Comparison of ENCODE assay signal across 27 cellular contexts in genomic region chr2:28477645-28478044, GRCh38.
"Had no signal": no experiment of that assay in that cellular context is flagged by ENCODE, and none has a peak within 500 bp of the region (broad histone marks: within the 10 kb centered on the region; RNA-seq: fewer than 3 reads in every experiment).

No MANE protein-coding gene starts in this region.

- H3K4me3 ChIP-seq: colonic mucosa, gastrocnemius medialis, left lung, neural progenitor cell, prostate gland, right atrium auricular region, thoracic aorta, tibial nerve, upper lobe of left lung had no signal

- H3K36me3 ChIP-seq: colonic mucosa, gastrocnemius medialis, left lung, neural progenitor cell, prostate gland, right atrium auricular region, thoracic aorta, tibial nerve, upper lobe of left lung had no signal

- H3K27me3 Mint-ChIP-seq: dendritic cell treated with granulocyte-macrophage colony-stimulating factor and Interleukin-4, amounts not matched to agents 40 ng/mL and 50 ng/mL, for 4 days; stimulated activated naive CD8-positive, alpha-beta T cell treated with anti-CD3 and anti-CD28 coated beads, Interleukin-15, Interleukin-2, amounts not matched to agents 100 ng/mL and 50 ng/mL, for 24 hours had no signal

- H3K9me3 Mint-ChIP-seq: neural progenitor cell had no signal

- H3K4me3 Mint-ChIP-seq: dendritic cell treated with granulocyte-macrophage colony-stimulating factor and Interleukin-4, amounts not matched to agents 40 ng/mL and 50 ng/mL, for 4 days; endodermal cell; naive thymus-derived CD4-positive, alpha-beta T cell; nephron; neural progenitor cell; stimulated activated naive B cell treated with anti-CD40 and anti-IgM and Interleukin-4, amounts not matched to agents 10 μg/mL and 1 μg/mL and 100 μg/mL, for 72 hours; stimulated activated naive CD8-positive, alpha-beta T cell treated with anti-CD3 and anti-CD28 coated beads, Interleukin-15, Interleukin-2, amounts not matched to agents 100 ng/mL and 50 ng/mL, for 24 hours had no signal

- H3K4me1 ChIP-seq: colonic mucosa, gastrocnemius medialis, left lung, neural progenitor cell, prostate gland, right atrium auricular region, tibial nerve, upper lobe of left lung had no signal

- H3K4me1 Mint-ChIP-seq: nephron; neural progenitor cell; stimulated activated naive B cell treated with anti-CD40 and anti-IgM and Interleukin-4, amounts not matched to agents 10 μg/mL and 1 μg/mL and 100 μg/mL, for 72 hours had no signal

- ATAC-seq: esophagus mucosa; gastrocnemius medialis; left lung; naive thymus-derived CD4-positive, alpha-beta T cell; sciatic nerve; stimulated activated naive B cell treated with anti-CD40 and anti-IgM and Interleukin-4, amounts not matched to agents 10 μg/mL and 1 μg/mL and 100 μg/mL, for 72 hours had no signal

- H3K27ac Mint-ChIP-seq: dendritic cell treated with granulocyte-macrophage colony-stimulating factor and Interleukin-4, amounts not matched to agents 40 ng/mL and 50 ng/mL, for 4 days; endodermal cell; nephron; neural progenitor cell; stimulated activated naive B cell treated with anti-CD40 and anti-IgM and Interleukin-4, amounts not matched to agents 10 μg/mL and 1 μg/mL and 100 μg/mL, for 72 hours; stimulated activated naive CD8-positive, alpha-beta T cell treated with anti-CD3 and anti-CD28 coated beads, Interleukin-15, Interleukin-2, amounts not matched to agents 100 ng/mL and 50 ng/mL, for 24 hours had no signal

- H3K27ac ChIP-seq: colonic mucosa, epithelial cell of prostate, gastrocnemius medialis, left lung, neural progenitor cell, prostate gland, right atrium auricular region, thoracic aorta, tibial nerve, upper lobe of left lung had no signal

- DNase-seq: colonic mucosa; effector CD8-positive, alpha-beta T cell; endodermal cell; foreskin fibroblast; gastrocnemius medialis; head of caudate nucleus; kidney; left lung; mesendoderm; midbrain; naive thymus-derived CD4-positive, alpha-beta T cell; nucleus accumbens; stimulated activated CD4-positive, alpha-beta T cell treated with anti-CD3 and anti-CD28 coated beads, Interleukin-2, amount 100 ng/mL, for 24 hours; stimulated activated CD4-positive, alpha-beta T cell treated with anti-CD3 and anti-CD28 coated beads, Interleukin-4, amount 100 ng/mL, for 24 hours; stimulated activated naive B cell treated with anti-CD40 and anti-IgM and Interleukin-4, amounts not matched to agents 10 μg/mL and 1 μg/mL and 100 μg/mL, for 72 hours; upper lobe of left lung had no signal

- H3K27me3 ChIP-seq: colonic mucosa, gastrocnemius medialis, left lung, neural progenitor cell, right atrium auricular region, tibial nerve, upper lobe of left lung had no signal

- H3K36me3 Mint-ChIP-seq: naive thymus-derived CD4-positive, alpha-beta T cell; neural progenitor cell; stimulated activated naive B cell treated with anti-CD40 and anti-IgM and Interleukin-4, amounts not matched to agents 10 μg/mL and 1 μg/mL and 100 μg/mL, for 72 hours had no signal

- H3K9me3 ChIP-seq: colonic mucosa, gastrocnemius medialis, prostate gland, right atrium auricular region, thoracic aorta, tibial nerve, upper lobe of left lung had no signal
